8 cellular contexts compared by ENCODE assay signal in genomic region chr17:36534117-36534880, GRCh38. TPM values are rescaled to one million over a fixed set of nuclear protein-coding genes. Genes with fewer than 3 reads are reported as not detected.
DNase-seq lines count a peak whose midpoint lies in the region; ATAC-seq and TF ChIP-seq lines count a peak whose summit lies in the region.

TSS of gene MYO19 (minus strand) at chr17:36534868. CDS start at chr17:36532538, 2,330 bp downstream.

- H3K36me3 Mint-ChIP-seq in osteocyte (ENCODE audit: unreplicated experiment), result peaks cover 11% of the 10 kb centered on the region

- peak; percentile 55 for DNase-seq in DND-41
- peak; percentile 79 to 86 for DNase-seq in SJCRH30
- peak; percentile 68 for DNase-seq in activated naive CD4-positive, alpha-beta T cell treated with anti-CD3 and anti-CD28 coated beads, Interleukin-2, amount 50 U/mL, for 16 hours
- no peak for DNase-seq in glomerular endothelial cell (ENCODE audit: extremely low read depth, low read depth, low spot score)
- peak; percentile 86 for DNase-seq in osteocyte (ENCODE audit: extremely low spot score, unreplicated experiment)
- peak; percentile 58 to 70 for DNase-seq in uterus

- ATAC-seq in DND-41 (ENCODE audit: insufficient read depth, low read depth) (peak; percentile 23), GM21786 (IDR thresholded peaks at IDR 0.05; ENCODE audit: unreplicated experiment) (peak; percentile 32)

- TF ChIP-seq CTCF in DND-41 (IDR thresholded peaks at IDR 0.05; ENCODE audit: borderline replicate concordance, extremely low read depth, low read length, poor library complexity, severe bottlenecking), result peak; percentile 81
- TF ChIP-seq CTCF in LNCAP (IDR thresholded peaks at IDR 0.05), result peak; percentile 78
- TF ChIP-seq CTCF in osteocyte (IDR thresholded peaks at IDR 0.05), result peak; percentile 74
- peak in 3 of 4 experiments; percentile 9 to 29 (median 24) for TF ChIP-seq CTCF in uterus (IDR thresholded peaks at IDR 0.05)

- intact Hi-C loops in uterus (cut with DNase I; ENCODE audit: low total_unique reads), result no loop called here

- H4K20me1 ChIP-seq in DND-41 (ENCODE audit: insufficient read depth, low read length), result 0 out of 2 replicates have a peak, but pooled peaks cover 5% of the 10 kb centered on the region

- no peak for TF ChIP-seq POLR2A in uterus (IDR thresholded peaks at IDR 0.05)

- peak within 1 kb of the TSS; percentile 98 for H3K27ac Mint-ChIP-seq in osteocyte (ENCODE audit: unreplicated experiment)

- H3K9me3 Mint-ChIP-seq in osteocyte (ENCODE audit: unreplicated experiment), result no peaks in the 10 kb centered on the region

- peaks cover 50% of the 10 kb centered on the region for H3K36me3 ChIP-seq in DND-41 (ENCODE audit: insufficient read depth, low read length)
- peaks cover 58% of the 10 kb centered on the region for H3K36me3 ChIP-seq in SJCRH30
- no peaks in the 10 kb centered on the region for H3K36me3 ChIP-seq in uterus

- no peaks in the 10 kb centered on the region for H3K27me3 Mint-ChIP-seq in osteocyte (ENCODE audit: unreplicated experiment)

- no peaks in the 10 kb centered on the region for H3K9me3 ChIP-seq in DND-41 (ENCODE audit: insufficient read depth, low read length, severe bottlenecking)
- no peaks in the 10 kb centered on the region for H3K9me3 ChIP-seq in SJCRH30 (replicated peaks)
- H3K9me3 ChIP-seq in uterus, result no peaks in the 10 kb centered on the region

- H3K4me3 Mint-ChIP-seq in osteocyte (ENCODE audit: unreplicated experiment), result peak within 1 kb of the TSS; percentile 94

- peak within 1 kb of the TSS; percentile 99 for H2AFZ ChIP-seq in DND-41 (ENCODE audit: low read depth, low read length)

- peak within 1 kb of the TSS; percentile 93 for H3K9ac ChIP-seq in DND-41 (ENCODE audit: low read depth, low read length)

- peaks cover 54% of the 10 kb centered on the region for H3K4me1 ChIP-seq in DND-41 (ENCODE audit: insufficient read depth, low read length)
- H3K4me1 ChIP-seq in SJCRH30, result peaks cover 2% of the 10 kb centered on the region; the same call in 1 of the 2 replicates
- H3K4me1 ChIP-seq in uterus, result no peaks in the 10 kb centered on the region

- H3K79me2 ChIP-seq in DND-41 (ENCODE audit: insufficient read depth, low read length), result peaks cover 61% of the 10 kb centered on the region

- H3K4me3 ChIP-seq in DND-41 (ENCODE audit: low read depth in 1 of 2, low read length in 2 of 2) (peak within 1 kb of the TSS; percentile 39 to 81), SJCRH30 (peak within 1 kb of the TSS; percentile 95), uterus (peak within 1 kb of the TSS; percentile 78 to 86)

- H3K4me2 ChIP-seq in DND-41 (ENCODE audit: insufficient read depth, low read length), result peak within 1 kb of the TSS; percentile 79

- H3K4me1 Mint-ChIP-seq in osteocyte (ENCODE audit: unreplicated experiment), result peaks cover 13% of the 10 kb centered on the region

- no peaks in the 10 kb centered on the region for H3K27me3 ChIP-seq in DND-41 (ENCODE audit: insufficient read depth, low read length, poor library complexity)
- no peaks in the 10 kb centered on the region for H3K27me3 ChIP-seq in SJCRH30
- no peaks in the 10 kb centered on the region for H3K27me3 ChIP-seq in uterus

- H3K27ac ChIP-seq in DND-41 (ENCODE audit: low read length) (peak within 1 kb of the TSS; percentile 96), SJCRH30 (peak within 1 kb of the TSS; percentile 99), uterus (peak within 1 kb of the TSS; percentile 81 to 94)

RNA-seq across cellular contexts. Expression of gene MYO19, which starts in this region (rescaled TPM):
- 70.0 and 93.0 TPM in 2 replicates for total RNA-seq in SJCRH30 (2014; rRNA removed; shearing (Covaris generic))
- total RNA-seq in glomerular endothelial cell (35.2 and 62.3 TPM in 2 replicates), osteocyte (65.8 and 65.9 TPM in 2 replicates), uterus (10 to 100 TPM in 3 of 4 donors, 1 to 10 TPM in 1; 7.9 to 69.7 (median 48.5) TPM)

Comparison
In these comparisons a context has a peak if more than half of its experiments do, and no peak if none do; other contexts are left out.
1. CTCF ChIP-seq: peak in every context shown above with its lines; median percentile 81 in DND-41; 78 in LNCAP; 74 in osteocyte; 24 in uterus.